ENCODE assay signal across 11 cellular contexts in the genomic region with DNA sequence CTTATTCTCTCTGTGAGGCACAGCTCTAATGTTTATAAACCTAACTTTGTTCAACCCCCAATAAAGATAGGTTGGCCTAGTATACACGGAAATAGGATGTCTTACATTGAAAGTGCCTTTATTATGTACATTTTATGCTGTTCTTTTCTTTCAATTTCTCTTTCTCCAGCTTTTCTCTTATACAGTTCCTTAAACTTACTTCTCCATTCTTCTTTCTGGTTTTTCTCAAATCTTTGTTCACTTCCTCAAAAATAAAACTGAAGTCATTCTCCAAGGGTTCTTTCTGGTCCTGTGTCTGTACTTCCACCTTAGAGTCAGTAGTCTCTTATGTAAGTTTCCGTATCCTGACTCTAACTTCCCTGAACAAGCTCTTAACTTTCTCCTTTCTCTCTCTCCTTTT. TPM values are rescaled to one million over a fixed set of nuclear protein-coding genes. Genes with fewer than 3 reads are reported as not detected.
DNase-seq lines count a peak whose midpoint lies in the region.
"Had no signal": no experiment of that assay in that cellular context is flagged by ENCODE, and none has a peak within 500 bp of the region (broad histone marks: within the 10 kb centered on the region; RNA-seq: fewer than 3 reads in every experiment).

No MANE protein-coding gene starts in this region.

- in situ Hi-C loops in GM23248 (cut with MboI), result no loop called here

- no peak overlapping the region for H3K4me3 ChIP-seq in GM23248

- H3K27me3 Mint-ChIP-seq in dendritic cell treated with granulocyte-macrophage colony-stimulating factor and Interleukin-4, amounts not matched to agents 40 ng/mL and 50 ng/mL, for 4 days, result peaks cover 4% of the 10 kb centered on the region

- peak overlapping the region; percentile 10 for H3K4me3 Mint-ChIP-seq in dendritic cell treated with granulocyte-macrophage colony-stimulating factor and Interleukin-4, amounts not matched to agents 40 ng/mL and 50 ng/mL, for 4 days

- H3K9me2 ChIP-seq in GM23248 (ENCODE audit: insufficient read depth), result no peaks in the 10 kb centered on the region

- no peak overlapping the region for H3K9ac ChIP-seq in GM23248

- H3F3A ChIP-seq in GM23248 (ENCODE audit: insufficient read depth), result peaks cover 11% of the 10 kb centered on the region; the same call in 1 of the 2 replicates

- no peak overlapping the region for H2AFZ ChIP-seq in GM23248

- intact Hi-C loops in dendritic cell treated with granulocyte-macrophage colony-stimulating factor and Interleukin-4, amounts not matched to agents 40 ng/mL and 50 ng/mL, for 4 days (cut with micrococcal nuclease), result loop anchor here (1.0 kb wide), 1 partner anchor 31 kb away; no protein-coding TSS in a partner anchor
- intact Hi-C loops in head of caudate nucleus (cut with DNase I), result no loop called here

- no peak for DNase-seq in GM23248
- peak; percentile 91 for DNase-seq in NOMO-1 treated with DMSO at 0.1 percent for 48 hours (lab: John Stamatoyannopoulos, UW; ENCODE audit: unreplicated experiment)
- DNase-seq in putamen (ENCODE audit: low spot score), result peak; percentile 19
- no peak for DNase-seq in iPS-NIHi7 (ENCODE audit: extremely low spot score)
- DNase-seq in AG08395 (ENCODE audit: low spot score), result no peak
- no peak for DNase-seq in head of caudate nucleus
- DNase-seq: activated gamma-delta T cell treated with Interleukin-2 at 50 U/mL for 16 hours, cortex of kidney, DMS153, NCI-H1930 had no signal

- H3K9me3 Mint-ChIP-seq in dendritic cell treated with granulocyte-macrophage colony-stimulating factor and Interleukin-4, amounts not matched to agents 40 ng/mL and 50 ng/mL, for 4 days, result no peaks in the 10 kb centered on the region

- no peaks in the 10 kb centered on the region for H3K9me3 ChIP-seq in GM23248 (ENCODE audit: low read depth)

- H3K36me3 Mint-ChIP-seq in dendritic cell treated with granulocyte-macrophage colony-stimulating factor and Interleukin-4, amounts not matched to agents 40 ng/mL and 50 ng/mL, for 4 days (ENCODE audit: low read depth), result no peaks in the 10 kb centered on the region

- H3K27ac ChIP-seq in GM23248, result no peak overlapping the region

- 82 to 88% methylated on average over 2 of the region's 2 CpGs for WGBS in GM23248 (ENCODE audit: low coverage in 1 of 2, low lambda C conversion rate in 2 of 2, missing lambda C conversion rate in 2 of 2), 2 experiments

- H4K20me1 ChIP-seq in GM23248 (ENCODE audit: insufficient read depth), result no peaks in the 10 kb centered on the region

- H3K27me3 ChIP-seq in GM23248 (replicated peaks; ENCODE audit: insufficient read depth), result no peaks in the 10 kb centered on the region

- peak overlapping the region; percentile 75 for H3K27ac Mint-ChIP-seq in dendritic cell treated with granulocyte-macrophage colony-stimulating factor and Interleukin-4, amounts not matched to agents 40 ng/mL and 50 ng/mL, for 4 days

- H3K36me3 ChIP-seq in GM23248 (ENCODE audit: low read depth), result no peaks in the 10 kb centered on the region

- H3K4me1 Mint-ChIP-seq in dendritic cell treated with granulocyte-macrophage colony-stimulating factor and Interleukin-4, amounts not matched to agents 40 ng/mL and 50 ng/mL, for 4 days (ENCODE audit: low read depth), result peaks cover 21% of the 10 kb centered on the region

- H3K4me2 ChIP-seq in GM23248 (ENCODE audit: unreplicated experiment), result peak overlapping the region; percentile 13

- H3K79me2 ChIP-seq in GM23248 (ENCODE audit: insufficient read depth), result no peaks in the 10 kb centered on the region

- H3K4me1 ChIP-seq in GM23248 (ENCODE audit: insufficient read depth), result peaks cover 13% of the 10 kb centered on the region

RNA-seq across cellular contexts. Expression of gene NAMPT, which starts 29.2 kb away (rescaled TPM):
- 32.7 and 34.0 TPM in 2 replicates for total RNA-seq in GM23248 (2014; rRNA removed; shearing (Covaris generic))
- polyA plus RNA-seq in GM23248 (2016; fragmentation: Nextera tagmentation; extraction: Ambion mirVana), result 21.4 and 25.0 TPM in 2 replicates

Comparison
In these comparisons a context has a peak if more than half of its experiments do, and no peak if none do; other contexts are left out.
1. DNase-seq: peak in NOMO-1 treated with DMSO at 0.1 percent for 48 hours (single experiment) and putamen (single experiment); none in GM23248 (single experiment), iPS-NIHi7 (single experiment), AG08395 (single experiment) and head of caudate nucleus (0 of 42).